2 cellular contexts compared by ENCODE assay signal in the genomic region with DNA sequence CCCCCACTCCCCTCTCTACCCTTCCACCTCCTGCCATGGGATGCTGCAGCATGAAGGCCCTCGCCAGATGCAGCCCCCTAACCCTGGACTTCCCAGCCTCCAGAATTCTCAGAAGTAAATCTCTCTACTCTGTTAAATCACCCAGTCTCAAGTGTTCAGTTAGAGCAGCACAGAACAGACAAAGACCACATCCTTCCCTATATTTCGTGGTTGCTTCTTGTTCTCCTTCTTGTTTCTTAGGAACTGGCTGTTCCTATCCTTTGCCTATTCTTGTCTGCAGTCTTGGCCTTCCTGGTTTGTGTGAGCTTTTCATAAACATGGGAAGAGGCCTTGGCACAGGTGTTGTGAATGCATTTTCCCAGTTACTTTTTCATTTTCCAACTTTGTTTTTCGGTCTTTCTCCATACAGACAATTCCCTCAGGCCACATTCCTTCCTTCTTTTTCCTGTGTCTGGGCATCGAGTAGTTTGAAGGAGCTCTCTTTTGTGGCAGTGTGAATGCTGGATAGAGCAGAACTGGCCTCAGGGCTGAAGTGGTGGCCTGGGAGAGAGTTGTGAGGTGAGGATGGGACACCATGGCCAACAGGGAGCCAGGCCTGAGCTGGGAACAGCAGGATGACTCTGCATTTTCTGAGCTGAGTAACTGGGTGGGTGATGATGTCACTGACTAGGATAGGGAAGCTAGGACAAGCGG.
TF ChIP-seq lines count a peak whose summit lies in the region.

No MANE protein-coding gene starts in this region.

TF ChIP-seq in SK-N-SH, 30 proteins besides CTCF, POLR2A, EP300 and RAD21 (continued from another document):
- TF ChIP-seq SMC3 (IDR thresholded peaks at IDR 0.05; ENCODE audit: low read depth, low read length) (no peak), CHD2 (IDR thresholded peaks at IDR 0.05; ENCODE audit: low read length, partially characterized antibody) (no peak), NFIC (IDR thresholded peaks at IDR 0.05; ENCODE audit: borderline replicate concordance) (no peak), POLR2AphosphoS5 (IDR thresholded peaks at IDR 0.05; ENCODE audit: low read depth, low read length) (no peak), MAX (IDR thresholded peaks at IDR 0.05; ENCODE audit: low read depth) (no peak)
- TF ChIP-seq, protein P1, sequence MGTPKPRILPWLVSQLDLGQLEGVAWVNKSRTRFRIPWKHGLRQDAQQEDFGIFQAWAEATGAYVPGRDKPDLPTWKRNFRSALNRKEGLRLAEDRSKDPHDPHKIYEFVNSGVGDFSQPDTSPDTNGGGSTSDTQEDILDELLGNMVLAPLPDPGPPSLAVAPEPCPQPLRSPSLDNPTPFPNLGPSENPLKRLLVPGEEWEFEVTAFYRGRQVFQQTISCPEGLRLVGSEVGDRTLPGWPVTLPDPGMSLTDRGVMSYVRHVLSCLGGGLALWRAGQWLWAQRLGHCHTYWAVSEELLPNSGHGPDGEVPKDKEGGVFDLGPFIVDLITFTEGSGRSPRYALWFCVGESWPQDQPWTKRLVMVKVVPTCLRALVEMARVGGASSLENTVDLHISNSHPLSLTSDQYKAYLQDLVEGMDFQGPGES (IDR thresholded peaks at IDR 0.05; ENCODE audit: low read depth, low read length): no peak

TF ChIP-seq in SK-N-SH treated with all-trans-retinoic acid at 6 μM for 48 hours, 23 proteins besides CTCF, POLR2A, EP300 and RAD21 (continued from another document):
- TF ChIP-seq TSHZ2 (CRISPR knock-in tag; IDR thresholded peaks at IDR 0.05): no peak
